8 cellular contexts compared by ENCODE assay signal in the genomic region with DNA sequence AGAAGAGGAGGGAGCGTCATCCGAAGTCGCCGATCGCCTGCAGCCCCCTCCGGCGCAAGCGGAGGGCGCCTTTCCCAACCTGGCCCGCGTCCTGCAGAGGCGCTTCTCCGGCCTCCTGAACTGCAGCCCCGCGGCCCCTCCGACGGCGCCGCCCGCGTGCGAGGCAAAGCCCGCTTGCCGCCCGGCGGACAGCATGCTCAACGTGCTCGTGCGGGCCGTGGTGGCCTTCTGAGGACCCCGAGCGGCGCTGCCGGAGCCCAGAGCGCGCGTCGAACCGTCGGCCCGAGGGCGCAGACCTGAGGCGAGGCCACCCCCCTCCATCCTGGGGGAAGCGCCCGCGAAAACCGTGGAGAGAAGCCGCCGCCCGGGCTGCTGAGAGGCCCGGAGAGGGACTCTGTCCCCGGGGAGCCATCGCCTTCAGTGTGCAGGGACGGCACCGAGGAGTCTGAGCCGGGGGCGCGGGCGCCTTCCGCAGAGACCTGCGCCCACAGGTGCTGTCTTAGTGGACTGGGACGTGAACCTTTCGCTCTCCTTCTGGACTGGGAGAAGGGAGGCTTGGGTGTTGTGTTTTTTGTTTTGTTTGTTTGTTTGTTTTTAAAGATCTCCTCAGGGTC. TPM values are rescaled to one million over a fixed set of nuclear protein-coding genes. Genes with fewer than 3 reads are reported as not detected.
DNase-seq lines count a peak whose midpoint lies in the region; ATAC-seq and TF ChIP-seq lines count a peak whose summit lies in the region.

No MANE protein-coding gene starts in this region.

- CTCF ChIA-PET in Caco-2 (lab: Charles Lee), result no interaction called here

- no peak for TF ChIP-seq EP300 in sigmoid colon (IDR thresholded peaks at IDR 0.05)

- no peak for TF ChIP-seq POLR2A in sigmoid colon (IDR thresholded peaks at IDR 0.05)

- H3K4me1 ChIP-seq in Caco-2, result peaks cover 16% of the 10 kb centered on the region
- H3K4me1 ChIP-seq in sigmoid colon, result peaks cover 6 to 34% (median 28%) of the 10 kb centered on the region in 4 donors

- WGBS in sigmoid colon, 2 donors, result 0 to 1% methylated on average over 63 of the region's 63 CpGs

- peaks cover 27% of the 10 kb centered on the region for H3K4me1 Mint-ChIP-seq in Caco-2 (ENCODE audit: low read depth, unreplicated experiment)

- H3K27ac Mint-ChIP-seq in Caco-2 (ENCODE audit: unreplicated experiment), result peak overlapping the region; percentile 98

- peak overlapping the region; percentile 92 to 100 (median 100) for H3K27ac ChIP-seq in sigmoid colon

- H3K27me3 ChIP-seq in Caco-2 (replicated peaks; ENCODE audit: control insufficient read depth, insufficient read depth, low read length) (no peaks in the 10 kb centered on the region), sigmoid colon (no peaks in the 10 kb centered on the region)

- H3K36me3 ChIP-seq in Caco-2 (ENCODE audit: control insufficient read depth, insufficient read depth, low read length) (peaks cover 2% of the 10 kb centered on the region; the same call in 1 of the 2 replicates), sigmoid colon (no peaks in the 10 kb centered on the region)

- no peak for ATAC-seq in left cardiac atrium
- no peak for ATAC-seq in HG03571 (IDR thresholded peaks at IDR 0.05; ENCODE audit: unreplicated experiment)

- POLR2A ChIA-PET in Caco-2 (lab: Charles Lee), result interaction anchor here (0.6 to 2.4 kb wide), 5 partner anchors 9 to 16 kb away, joined by 3 to 29 read pairs (median 7); no protein-coding TSS in a partner anchor

- intact Hi-C loops in Caco-2 (cut with micrococcal nuclease; ENCODE audit: unreplicated experiment), result loop anchor here (5.0 kb wide), 1 partner anchor 361 kb away; the partner anchor contains the start of gene JUNB
- intact Hi-C loops in left cardiac atrium (cut with DNase I), result loop anchor here in 1 of 2 donors (5.0 to 10.0 kb wide), 3 partner anchors 51 to 691 kb away; partner anchors contain the start of gene LYL1
- intact Hi-C loops in sigmoid colon (cut with DNase I), result loop anchor here (5.0 to 10.0 kb wide), 4 partner anchors 36 to 361 kb away; partner anchors contain the start of genes JUNB, LYL1, NACC1 and NFIX

- no peaks in the 10 kb centered on the region for H3K9me3 ChIP-seq in Caco-2
- H3K9me3 ChIP-seq in sigmoid colon, result no peaks in the 10 kb centered on the region

- DNase-seq in Caco-2 (peak in 1 of 2 experiments; percentile 42), left cardiac atrium (peak; percentile 46), sigmoid colon (peak; percentile 81), cerebellar nuclear complex (lab: John Stamatoyannopoulos, UW) (no peak), RKO (ENCODE audit: low spot score) (no peak)
- no peak for DNase-seq in Jurkat, Clone E6-1 (ENCODE audit: low read depth, low spot score)
- peak; percentile 39 for DNase-seq in activated naive CD4-positive, alpha-beta T cell treated with anti-CD3 and anti-CD28 coated beads, Interleukin-2, amount 50 U/mL, for 16 hours

- BruUV-seq in Caco-2 (replicated peaks; lab: Mats Ljungman, UMichigan), result TSS peak; percentile 24

- peaks cover 4% of the 10 kb centered on the region for H3K27me3 Mint-ChIP-seq in Caco-2 (ENCODE audit: insufficient read depth, unreplicated experiment)

- no peaks in the 10 kb centered on the region for H3K9me3 Mint-ChIP-seq in Caco-2 (ENCODE audit: unreplicated experiment)

- H3K4me3 ChIP-seq in Caco-2 (ENCODE audit: low read depth, low read length), result peak overlapping the region; percentile 99
- peak overlapping the region; percentile 90 for H3K4me3 ChIP-seq in Jurkat, Clone E6-1 (ENCODE audit: low read length)
- H3K4me3 ChIP-seq in sigmoid colon, result peak overlapping the region; percentile 64 to 96 (median 84)

- H3K4me3 Mint-ChIP-seq in Caco-2 (ENCODE audit: unreplicated experiment), result peak overlapping the region; percentile 83

- no peak for TF ChIP-seq CTCF in Caco-2 (IDR thresholded peaks at IDR 0.05; ENCODE audit: insufficient read depth in 1 of 2, low read depth in 1 of 2, low read length in 1 of 2, severe bottlenecking in 1 of 2, unreplicated experiment in 1 of 2)
- TF ChIP-seq CTCF in sigmoid colon (IDR thresholded peaks at IDR 0.05), result no peak

- peaks cover 75% of the 10 kb centered on the region for H3K36me3 Mint-ChIP-seq in Caco-2 (ENCODE audit: insufficient read depth, unreplicated experiment)

RNA-seq across cellular contexts. Expression of gene IER2, which starts 3.5 kb away (rescaled TPM):
- 72.0 and 72.4 TPM in 2 replicates for total RNA-seq in Caco-2 (2022)
- 52.0 TPM for polyA plus RNA-seq in Jurkat, Clone E6-1 (2012; ENCODE audit: insufficient read depth, insufficient read length)
- 10 to 100 TPM; 36.9 to 61.3 TPM for total RNA-seq in left cardiac atrium
- 100 to 1,000 TPM in 2 of 4 donors, 10 to 100 TPM in 2; 30.3 to 215 (median 85.6) TPM for total RNA-seq in sigmoid colon
- 100 to 1,000 TPM in 2 of 3 donors, 10 to 100 TPM in 1; 62.9 to 163 (median 138) TPM for polyA plus RNA-seq in sigmoid colon

RNA-seq across cellular contexts. Expression of gene STX10, which starts 3.6 kb away (rescaled TPM):
- 19.3 and 26.4 TPM in 2 replicates for total RNA-seq in Caco-2 (2022)
- 137 TPM for polyA plus RNA-seq in Jurkat, Clone E6-1 (2012; ENCODE audit: insufficient read depth, insufficient read length)
- total RNA-seq in left cardiac atrium, result 10 to 100 TPM; 30.0 to 36.1 TPM
- total RNA-seq in sigmoid colon, result 10 to 100 TPM; 65.3 to 87.0 (median 76.8) TPM
- polyA plus RNA-seq in sigmoid colon, result 100 to 1,000 TPM in 1 of 3 donors, 10 to 100 TPM in 2; 63.1 to 127 (median 64.0) TPM

RNA-seq across cellular contexts. Expression of gene NACC1, which starts 35.7 kb away (rescaled TPM):
- total RNA-seq in Caco-2 (2022), result 89.6 and 92.7 TPM in 2 replicates
- polyA plus RNA-seq in Jurkat, Clone E6-1 (2012; ENCODE audit: insufficient read depth, insufficient read length), result 24.0 TPM
- 10 to 100 TPM; 34.9 to 47.8 TPM for total RNA-seq in left cardiac atrium
- 10 to 100 TPM in 3 of 4 donors, 1 to 10 TPM in 1; 8.1 to 20.5 (median 17.3) TPM for total RNA-seq in sigmoid colon
- 10 to 100 TPM; 15.0 to 67.2 (median 26.4) TPM for polyA plus RNA-seq in sigmoid colon

RNA-seq across cellular contexts. Expression of gene TRMT1, which starts 37.2 kb away (rescaled TPM):
- total RNA-seq in Caco-2 (2022) (42.6 and 46.4 TPM in 2 replicates), left cardiac atrium (10 to 100 TPM; 18.4 to 20.9 TPM), sigmoid colon (10 to 100 TPM; 17.4 to 25.8 (median 21.9) TPM)
- 52.9 TPM for polyA plus RNA-seq in Jurkat, Clone E6-1 (2012; ENCODE audit: insufficient read depth, insufficient read length)
- 10 to 100 TPM in 2 of 3 donors, 1 to 10 TPM in 1; 6.7 to 48.6 (median 10.2) TPM for polyA plus RNA-seq in sigmoid colon

RNA-seq across cellular contexts. Expression of gene LYL1, which starts 51.1 kb away (rescaled TPM):
- total RNA-seq in Caco-2 (2022), result 0.35 and 0.59 TPM in 2 replicates
- 0.59 TPM for polyA plus RNA-seq in Jurkat, Clone E6-1 (2012; ENCODE audit: insufficient read depth, insufficient read length)
- 1 to 10 TPM; 7.5 to 9.0 TPM for total RNA-seq in left cardiac atrium
- 10 to 100 TPM; 13.0 to 17.8 (median 15.2) TPM for total RNA-seq in sigmoid colon
- 10 to 100 TPM in 1 of 3 donors, 1 to 10 TPM in 2; 3.0 to 18.4 (median 3.7) TPM for polyA plus RNA-seq in sigmoid colon

Comparison
In these comparisons a context has a peak if more than half of its experiments do, and no peak if none do; other contexts are left out.
1. DNase-seq: peak in activated naive CD4-positive, alpha-beta T cell treated with anti-CD3 and anti-CD28 coated beads, Interleukin-2, amount 50 U/mL, for 16 hours (single experiment), left cardiac atrium (single experiment) and sigmoid colon (single experiment); none in Jurkat, Clone E6-1 (single experiment), cerebellar nuclear complex (0 of 2) and RKO (single experiment).
2. Peak in every context shown above with its lines, with median percentiles within 50 percentile points of each other: H3K4me3 ChIP-seq.